Comparison of ENCODE assay signal across 17 cellular contexts in genomic region chr3:67923796-67924195, GRCh38.
"Had no signal": no experiment of that assay in that cellular context is flagged by ENCODE, and none has a peak within 500 bp of the region (broad histone marks: within the 10 kb centered on the region; RNA-seq: fewer than 3 reads in every experiment).

No MANE protein-coding gene starts in this region.

- H3K27me3 ChIP-seq: dorsolateral prefrontal cortex, right lobe of liver, suprapubic skin, vagina had no signal

- H3K36me3 ChIP-seq: right lobe of liver, suprapubic skin, vagina had no signal

- H3K4me3 ChIP-seq: dorsolateral prefrontal cortex, lung, right lobe of liver, suprapubic skin, vagina had no signal

- H3K4me1 ChIP-seq: parathyroid adenoma, suprapubic skin, vagina had no signal

- H3K27ac ChIP-seq: dorsolateral prefrontal cortex, parathyroid adenoma, right lobe of liver, suprapubic skin, vagina had no signal

- H3K9me3 ChIP-seq: right lobe of liver, suprapubic skin, vagina had no signal

- ATAC-seq: natural killer cell; stimulated activated naive CD8-positive, alpha-beta T cell treated with anti-CD3 and anti-CD28 coated beads, Interleukin-15, amount 100 ng/mL, for 72 hours had no signal

- DNase-seq: dorsolateral prefrontal cortex; effector CD4-positive, alpha-beta T cell; hypothalamus; immature natural killer cell; natural killer cell; occipital lobe; right lobe of liver; small intestine; stimulated activated CD4-positive, alpha-beta T cell treated with anti-CD3 and anti-CD28 coated beads, Interleukin-15, amount 100 ng/mL, for 24 hours; stimulated activated CD4-positive, alpha-beta T cell treated with anti-CD3 and anti-CD28 coated beads, Interleukin-4, amount 100 ng/mL, for 1 hour; stimulated activated CD8-positive, alpha-beta memory T cell treated with anti-CD3 and anti-CD28 coated beads, Interleukin-4, amount 100 ng/mL, for 48 hours; stimulated activated naive CD4-positive, alpha-beta T cell; stimulated activated naive CD8-positive, alpha-beta T cell treated with anti-CD3 and anti-CD28 coated beads, Interleukin-15, amount 100 ng/mL, for 72 hours had no signal
